ENCODE assay signal across 25 cellular contexts in the genomic region with DNA sequence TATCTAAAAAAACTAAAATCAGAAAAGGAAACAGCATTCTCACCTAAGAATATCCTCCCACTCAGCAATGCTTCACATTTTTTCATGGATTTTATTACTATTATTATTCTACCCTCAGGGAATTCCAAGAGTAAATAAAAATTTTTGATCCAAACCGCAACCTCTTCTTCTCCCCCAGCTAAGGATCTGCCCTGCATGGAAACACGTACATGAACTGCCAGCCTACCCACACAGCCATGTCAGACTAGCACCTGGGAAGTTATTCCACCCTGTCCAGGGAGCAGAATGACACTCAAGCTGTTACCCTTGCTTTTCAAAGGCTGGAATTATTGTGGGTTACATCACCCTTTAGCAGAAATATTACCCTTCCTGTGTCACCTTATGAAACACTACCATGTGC.
"Had no signal": no experiment of that assay in that cellular context is flagged by ENCODE, and none has a peak within 500 bp of the region (broad histone marks: within the 10 kb centered on the region; RNA-seq: fewer than 3 reads in every experiment).

No MANE protein-coding gene starts in this region.

- H3K27ac ChIP-seq: left lung, lower lobe of right lung, pancreas, prostate gland, skin epidermis, stomach, thoracic aorta, tibial artery, vagina had no signal

- H3K4me1 ChIP-seq: left lung, lower lobe of right lung, pancreas, prostate gland, stomach, vagina had no signal

- H3K9me3 ChIP-seq: left lung, lower lobe of right lung, pancreas, prostate gland, stomach, thoracic aorta, tibial artery, vagina had no signal

- H3K4me3 ChIP-seq: left lung, lower lobe of right lung, pancreas, prostate gland, skin epidermis, stomach, thoracic aorta, tibial artery, vagina had no signal

- ATAC-seq: left colon; left lung; lower lobe of right lung; naive thymus-derived CD4-positive, alpha-beta T cell; pancreas; right cardiac atrium; sciatic nerve; stimulated activated naive B cell treated with anti-CD40 and anti-IgM and Interleukin-4, amounts not matched to agents 10 μg/mL and 1 μg/mL and 100 μg/mL, for 72 hours; stimulated activated naive CD8-positive, alpha-beta T cell treated with anti-CD3 and anti-CD28 coated beads, Interleukin-15, Interleukin-2, amounts not matched to agents 100 U/mL and 50 U/mL, for 24 hours had no signal

- H3K27me3 ChIP-seq: left lung, pancreas, stomach, tibial artery, vagina had no signal

- DNase-seq: hippocampal formation; left colon; left lung; lower lobe of right lung; mesendoderm; naive thymus-derived CD4-positive, alpha-beta T cell; nucleus accumbens; pancreas; posterior cingulate gyrus; retina; right cardiac atrium; stimulated activated CD4-positive, alpha-beta T cell treated with anti-CD3 and anti-CD28 coated beads, Interleukin-12 subunit alpha, Interleukin-12 subunit beta, amount 100 ng/mL, for 4 hours; stimulated activated CD4-positive, alpha-beta T cell treated with anti-CD3 and anti-CD28 coated beads, Interleukin-15, amount 100 ng/mL, for 24 hours; stimulated activated CD4-positive, alpha-beta T cell treated with anti-CD3 and anti-CD28 coated beads, Interleukin-2, amount 100 ng/mL, for 24 hours; stimulated activated CD4-positive, alpha-beta T cell treated with anti-CD3 and anti-CD28 coated beads, Interleukin-4, amount 100 ng/mL, for 1 hour; stimulated activated naive B cell treated with anti-CD40 and anti-IgM and Interleukin-4, amounts not matched to agents 10 μg/mL and 1 μg/mL and 100 μg/mL, for 72 hours; stimulated activated naive CD8-positive, alpha-beta T cell treated with anti-CD3 and anti-CD28 coated beads, Interleukin-15, Interleukin-2, amounts not matched to agents 100 U/mL and 50 U/mL, for 24 hours; stomach; tibial artery; trophoblast cell had no signal

- H3K36me3 ChIP-seq: left lung, lower lobe of right lung, pancreas, prostate gland, stomach, thoracic aorta, tibial artery, vagina had no signal
